11 cellular contexts compared by ENCODE assay signal in genomic region chr21:25537174-25537573, GRCh38.
"Had no signal": no experiment of that assay in that cellular context is flagged by ENCODE, and none has a peak within 500 bp of the region (broad histone marks: within the 10 kb centered on the region; RNA-seq: fewer than 3 reads in every experiment).

No MANE protein-coding gene starts in this region.

- H3K36me3 ChIP-seq: HAP-1 had no signal

- H3K4me3 ChIP-seq: GM23248, GM23338, HAP-1 had no signal

- ATAC-seq: GM23338, HCT116 had no signal

- H3K4me1 Mint-ChIP-seq: GM23338 had no signal

- H3K9me3 ChIP-seq: HAP-1 had no signal

- H3K27ac Mint-ChIP-seq: GM23338, H9, HFFc6 had no signal

- H3K9ac ChIP-seq: GM23248 had no signal

- DNase-seq: GM23248, GOT3, H7, H9, HCEC 1CT, HFFc6 had no signal

- H3K4me2 ChIP-seq: GM23338 had no signal

- FAIRE-seq: H1, H54 had no signal

- H3K4me1 ChIP-seq: HAP-1 had no signal

- H3K4me3 Mint-ChIP-seq: GM23338, H9, HFFc6 had no signal

- H2AFZ ChIP-seq: GM23248, GM23338 had no signal

- H3K27ac ChIP-seq: GM23248 had no signal
